ENCODE assay signal across 16 cellular contexts in genomic region chr17:79851461-79851817, GRCh38. TPM values are rescaled to one million over a fixed set of nuclear protein-coding genes. Genes with fewer than 3 reads are reported as not detected.
DNase-seq lines count a peak whose midpoint lies in the region; ATAC-seq and TF ChIP-seq lines count a peak whose summit lies in the region.
"Had no signal": no experiment of that assay in that cellular context is flagged by ENCODE, and none has a peak within 500 bp of the region (broad histone marks: within the 10 kb centered on the region; RNA-seq: fewer than 3 reads in every experiment).

No MANE protein-coding gene starts in this region.

- 55 to 61% methylated on average over 5 to 11 of the region's 11 CpGs for WGBS in transverse colon (ENCODE audit: low coverage in 1 of 2), 2 donors

- in situ Hi-C loops in transverse colon (cut with MboI; ENCODE audit: low pct_ligation_motif_present in 1 of 4, low pct_unique_long_range_greater_than_20kb in 1 of 4, low sequenced_read_pairs in 3 of 4): no loop called here

- TF ChIP-seq EP300 in transverse colon (IDR thresholded peaks at IDR 0.05; ENCODE audit: low read depth): no peak

- TF ChIP-seq POLR2A in transverse colon (IDR thresholded peaks at IDR 0.05): no peak

- peak; percentile 56 for DNase-seq in NCI-H2227 (lab: John Stamatoyannopoulos, UW; ENCODE audit: unreplicated experiment)
- DNase-seq in NCI-H2227 treated with DMSO at 0.1 percent for 48 hours (lab: John Stamatoyannopoulos, UW): no peak
- DNase-seq in NCI-H345 treated with DMSO at 0.1 percent for 48 hours (lab: John Stamatoyannopoulos, UW; ENCODE audit: unreplicated experiment): peak; percentile 80
- DNase-seq in epithelial cell of prostate (ENCODE audit: low read depth, low spot score): peak; percentile 85
- DNase-seq in transverse colon: peak; percentile 76
- no peak for DNase-seq in stimulated activated CD4-positive, alpha-beta T cell treated with anti-CD3 and anti-CD28 coated beads, Interleukin-4, amount 100 ng/mL, for 4 hours
- DNase-seq: 8988T; activated CD8-positive, alpha-beta memory T cell treated with anti-CD3 and anti-CD28 coated beads, Interleukin-2, amount 50 U/mL, for 4 hours; adrenal gland; dermis blood vessel endothelial cell; RPMI8226; testis had no signal

- H3K27ac ChIP-seq in epithelial cell of prostate (peak overlapping the region; percentile 85), transverse colon (no peak overlapping the region)
- H3K27ac ChIP-seq: adrenal gland, testis had no signal

- H3K4me1 ChIP-seq in transverse colon: peaks cover 0 to 13% (median 6%) of the 10 kb centered on the region in 4 donors
- H3K4me1 ChIP-seq: testis had no signal

- TF ChIP-seq CTCF in transverse colon (IDR thresholded peaks at IDR 0.05): no peak

- H3K27me3 ChIP-seq in transverse colon: peaks cover 4% of the 10 kb centered on the region
- H3K27me3 ChIP-seq: testis had no signal

- ATAC-seq in HG03432 (IDR thresholded peaks at IDR 0.05; ENCODE audit: unreplicated experiment) (no peak), HG02571 (IDR thresholded peaks at IDR 0.05; ENCODE audit: unreplicated experiment) (no peak)

- no peaks in the 10 kb centered on the region for H3K9me3 ChIP-seq in transverse colon
- H3K9me3 ChIP-seq: adrenal gland, testis had no signal

- no peaks in the 10 kb centered on the region for H3K36me3 ChIP-seq in transverse colon
- H3K36me3 ChIP-seq: adrenal gland had no signal

- no peak overlapping the region for H3K4me3 ChIP-seq in transverse colon
- H3K4me3 ChIP-seq: adrenal gland, GM12878, GM23338, testis had no signal

- intact Hi-C loops in transverse colon (cut with DNase I; ENCODE audit: low total_unique reads): no loop called here

RNA-seq across cellular contexts. Expression of gene CBX4, which starts 12.2 kb away (rescaled TPM):
- 10 to 100 TPM in 1 of 4 donors, 1 to 10 TPM in 3; 6.6 to 25.1 (median 8.3) TPM for total RNA-seq in transverse colon

RNA-seq across cellular contexts. Expression of gene CBX8, which starts 54.6 kb away (rescaled TPM):
- 1 to 10 TPM; 1.5 to 4.4 (median 3.1) TPM for total RNA-seq in transverse colon

Comparison
In these comparisons a context has a peak if more than half of its experiments do, and no peak if none do; other contexts are left out.
1. DNase-seq: peak in NCI-H2227 (single experiment), NCI-H345 treated with DMSO at 0.1 percent for 48 hours (single experiment), epithelial cell of prostate (single experiment) and transverse colon (single experiment); none in NCI-H2227 treated with DMSO at 0.1 percent for 48 hours (single experiment) and stimulated activated CD4-positive, alpha-beta T cell treated with anti-CD3 and anti-CD28 coated beads, Interleukin-4, amount 100 ng/mL, for 4 hours (0 of 2).